ENCODE assay signal across 24 cellular contexts in the genomic region with DNA sequence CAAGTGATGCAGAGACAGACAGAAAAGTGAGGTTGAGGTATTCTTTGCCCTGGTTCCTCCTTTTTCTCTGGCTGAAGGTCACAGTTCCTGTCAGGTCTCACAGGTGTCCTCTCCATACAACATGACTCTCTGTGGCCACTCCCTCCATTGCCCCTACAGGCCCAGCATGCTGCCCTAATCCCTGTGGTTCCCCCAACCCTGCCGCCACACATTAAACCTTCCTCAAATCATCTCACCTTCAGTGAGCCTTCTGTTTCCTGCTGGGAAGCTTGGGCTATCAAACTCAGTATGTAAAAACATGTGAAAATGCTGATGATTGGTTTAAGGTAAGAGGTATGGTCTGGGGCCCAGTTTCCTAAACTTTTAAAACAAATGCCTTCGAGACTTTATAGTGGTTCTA.
DNase-seq lines count a peak whose midpoint lies in the region; ATAC-seq, FAIRE-seq and TF ChIP-seq lines count a peak whose summit lies in the region.
"Had no signal": no experiment of that assay in that cellular context is flagged by ENCODE, and none has a peak within 500 bp of the region (broad histone marks: within the 10 kb centered on the region; RNA-seq: fewer than 3 reads in every experiment).

No MANE protein-coding gene starts in this region.

- peak; percentile 33 for FAIRE-seq in GM12891 (lab: Jason Lieb, UNC)
- FAIRE-seq in bronchial epithelial cell (lab: Jason Lieb, UNC): peak; percentile 18
- FAIRE-seq: A549, D721Med, G401.6, GM12892, GM18507 had no signal

- H3K4me1 ChIP-seq in endodermal cell (ENCODE audit: control insufficient read depth, insufficient read depth, low read length) (peaks cover 12% of the 10 kb centered on the region), neuronal stem cell (ENCODE audit: control insufficient read depth in 2 of 2, insufficient read depth in 1 of 2, low read depth in 1 of 2, low read length in 2 of 2) (no peaks in the 10 kb centered on the region), foreskin keratinocyte (no peaks in the 10 kb centered on the region)
- H3K4me1 ChIP-seq: A549, Caco-2 had no signal

- no peak overlapping the region for H3K4ac ChIP-seq in neuronal stem cell (ENCODE audit: low read length)

- H3K4me3 ChIP-seq in bronchial epithelial cell (ENCODE audit: low read depth, low read length): no peak overlapping the region
- H3K4me3 ChIP-seq in endodermal cell (ENCODE audit: low read length): no peak overlapping the region
- H3K4me3 ChIP-seq in neuronal stem cell (ENCODE audit: low read length in 2 of 2): no peak overlapping the region
- H3K4me3 ChIP-seq: A549; BLaER1 treated with 17β-estradiol and CSF1 and Interleukin-3, amounts not matched to agents 10 nM and 100 nM had no signal

- H3K18ac ChIP-seq in neuronal stem cell (ENCODE audit: low read length): no peak overlapping the region

- H2BK12ac ChIP-seq in neuronal stem cell (ENCODE audit: low read length): no peak overlapping the region

- peak overlapping the region; percentile 10 for H3K14ac ChIP-seq in neuronal stem cell (ENCODE audit: low read length)

- 60 to 100% methylated on average over 1 to 2 of the region's 2 CpGs for WGBS in endodermal cell (ENCODE audit: insufficient coverage in 1 of 2, insufficient read length in 1 of 2), 2 experiments
- no CpG with 5 or more reads among the region's 2 CpGs for WGBS in neuronal stem cell (ENCODE audit: extremely low coverage in 2 of 2, insufficient read length in 2 of 2, insufficient replicate concordance in 1 of 2), 2 donors

- H4K91ac ChIP-seq in neuronal stem cell (ENCODE audit: low read depth, low read length, poor library complexity): no peak overlapping the region

- H3K23ac ChIP-seq in neuronal stem cell (ENCODE audit: low read depth, low read length, poor library complexity): no peak overlapping the region

- H2BK15ac ChIP-seq in neuronal stem cell (ENCODE audit: low read length): no peak overlapping the region

- H3K4me3 Mint-ChIP-seq in endodermal cell: no peak overlapping the region
- H3K4me3 Mint-ChIP-seq: B cell; CD4-positive, alpha-beta T cell; CD8-positive, alpha-beta T cell had no signal

- DNase-seq in GM12891 (ENCODE audit: insufficient read length, low spot score): no peak
- DNase-seq in bronchial epithelial cell (ENCODE audit: low read depth): no peak
- DNase-seq in endodermal cell: peak; percentile 86
- no peak for DNase-seq in neuronal stem cell (ENCODE audit: low spot score)
- no peak for DNase-seq in LoVo (ENCODE audit: low spot score)
- DNase-seq in stimulated activated CD4-positive, alpha-beta T cell treated with anti-CD3 and anti-CD28 coated beads, Interleukin-4, amount 100 ng/mL, for 24 hours: no peak
- DNase-seq in foreskin keratinocyte: no peak
- DNase-seq: AML-193; Caco-2; Calu3; CD4-positive, alpha-beta T cell; CD8-positive, alpha-beta T cell; DMS79 treated with DMSO at 0.1 percent for 48 hours; GF-D8 had no signal

- H3K36me3 Mint-ChIP-seq in endodermal cell (ENCODE audit: low read depth): no peaks in the 10 kb centered on the region
- H3K36me3 Mint-ChIP-seq: CD8-positive, alpha-beta T cell had no signal

- H3K27ac ChIP-seq in endodermal cell (ENCODE audit: low read depth, low read length) (no peak overlapping the region), neuronal stem cell (replicated peaks; ENCODE audit: low read length) (no peak overlapping the region), foreskin keratinocyte (no peak overlapping the region)
- H3K27ac ChIP-seq: 22Rv1; A549; BLaER1 treated with 17β-estradiol and CSF1 and Interleukin-3, amounts not matched to agents 10 nM and 100 nM; C4-2B had no signal

- H2BK120ac ChIP-seq in neuronal stem cell (ENCODE audit: low read depth, low read length): no peak overlapping the region

- peak overlapping the region; percentile 19 for H3K27ac Mint-ChIP-seq in endodermal cell
- H3K27ac Mint-ChIP-seq: B cell; CD4-positive, alpha-beta T cell; CD8-positive, alpha-beta T cell had no signal

- no peak overlapping the region for H2AK5ac ChIP-seq in neuronal stem cell (ENCODE audit: low read depth, low read length)

- H4K8ac ChIP-seq in neuronal stem cell (ENCODE audit: low read depth, low read length): no peak overlapping the region

- H3K9me3 ChIP-seq in endodermal cell (ENCODE audit: control insufficient read depth, low read length): no peaks in the 10 kb centered on the region
- H3K9me3 ChIP-seq in neuronal stem cell (replicated peaks in 1 of 2; ENCODE audit: control insufficient read depth in 2 of 2, insufficient read depth in 1 of 2, low read depth in 1 of 2, low read length in 2 of 2): no peaks in the 10 kb centered on the region
- H3K9me3 ChIP-seq: A549; BLaER1 treated with 17β-estradiol and CSF1 and Interleukin-3, amounts not matched to agents 10 nM and 100 nM; Caco-2 had no signal

- H2BK5ac ChIP-seq in neuronal stem cell (ENCODE audit: low read length): no peak overlapping the region

- H3K4me2 ChIP-seq in neuronal stem cell (ENCODE audit: insufficient read depth, low read length, poor library complexity, severe bottlenecking): no peak overlapping the region
- H3K4me2 ChIP-seq: A549; BLaER1 treated with 17β-estradiol and CSF1 and Interleukin-3, amounts not matched to agents 10 nM and 100 nM had no signal

- H3K27me3 ChIP-seq in bronchial epithelial cell (ENCODE audit: control insufficient read depth, insufficient read depth, low read length): no peaks in the 10 kb centered on the region
- no peaks in the 10 kb centered on the region for H3K27me3 ChIP-seq in endodermal cell (ENCODE audit: control insufficient read depth, insufficient read depth, low read length, poor library complexity, severe bottlenecking)
- H3K27me3 ChIP-seq in neuronal stem cell (ENCODE audit: control insufficient read depth in 3 of 3, insufficient read depth in 3 of 3, low read depth in 1 of 3, low read length in 3 of 3): no peaks in the 10 kb centered on the region
- H3K27me3 ChIP-seq in foreskin keratinocyte: no peaks in the 10 kb centered on the region

- no peaks in the 10 kb centered on the region for H3K36me3 ChIP-seq in bronchial epithelial cell (ENCODE audit: control insufficient read depth, insufficient read depth, low read length)
- no peaks in the 10 kb centered on the region for H3K36me3 ChIP-seq in endodermal cell (ENCODE audit: control insufficient read depth, insufficient read depth, low read length)
- H3K36me3 ChIP-seq in neuronal stem cell (replicated peaks in 1 of 2; ENCODE audit: control insufficient read depth in 2 of 2, insufficient read depth in 2 of 2, low read length in 2 of 2): no peaks in the 10 kb centered on the region
- H3K36me3 ChIP-seq: BLaER1 treated with 17β-estradiol and CSF1 and Interleukin-3, amounts not matched to agents 10 nM and 100 nM had no signal

- H3K9ac ChIP-seq in endodermal cell (ENCODE audit: extremely low read depth, low read length, poor library complexity, severe bottlenecking) (no peak overlapping the region), neuronal stem cell (ENCODE audit: low read depth, low read length, poor library complexity) (no peak overlapping the region)
- H3K9ac ChIP-seq: BLaER1 treated with 17β-estradiol and CSF1 and Interleukin-3, amounts not matched to agents 10 nM and 100 nM had no signal

- ATAC-seq in GM21381 (IDR thresholded peaks at IDR 0.05; ENCODE audit: unreplicated experiment) (no peak), foreskin keratinocyte (no peak)
- ATAC-seq: A549; CD8-positive, alpha-beta T cell had no signal

- H3K27me3 Mint-ChIP-seq in endodermal cell (ENCODE audit: insufficient read depth): no peaks in the 10 kb centered on the region
- H3K27me3 Mint-ChIP-seq: B cell had no signal

- no peak for TF ChIP-seq CTCF in bronchial epithelial cell (IDR thresholded peaks at IDR 0.05; ENCODE audit: insufficient read depth, low read length, severe bottlenecking)
- no peak for TF ChIP-seq CTCF in endodermal cell (conservative IDR thresholded peaks at IDR 0.05)
- TF ChIP-seq CTCF in foreskin keratinocyte (conservative IDR thresholded peaks at IDR 0.05): no peak

- TF ChIP-seq POLR2A in GM12891 (IDR thresholded peaks at IDR 0.05; ENCODE audit: low read depth, low read length): no peak

- H3K9me3 Mint-ChIP-seq in endodermal cell: no peaks in the 10 kb centered on the region
- H3K9me3 Mint-ChIP-seq: CD8-positive, alpha-beta T cell had no signal

- H3K4me1 Mint-ChIP-seq in endodermal cell: peaks cover 38% of the 10 kb centered on the region
- H3K4me1 Mint-ChIP-seq: B cell had no signal

- H3K79me1 ChIP-seq in neuronal stem cell (ENCODE audit: low read depth, low read length): no peaks in the 10 kb centered on the region

- no peak overlapping the region for H2AFZ ChIP-seq in neuronal stem cell (ENCODE audit: low read length)

TF ChIP-seq in GM12891, 5 proteins besides CTCF, POLR2A, EP300 and RAD21:
- TF ChIP-seq POLR2AphosphoS5 (IDR thresholded peaks at IDR 0.05; ENCODE audit: low read depth, low read length) (no peak), POU2F2 (IDR thresholded peaks at IDR 0.05; ENCODE audit: low read depth, low read length) (no peak)
